ENCODE assay signal across 10 cellular contexts in the genomic region with DNA sequence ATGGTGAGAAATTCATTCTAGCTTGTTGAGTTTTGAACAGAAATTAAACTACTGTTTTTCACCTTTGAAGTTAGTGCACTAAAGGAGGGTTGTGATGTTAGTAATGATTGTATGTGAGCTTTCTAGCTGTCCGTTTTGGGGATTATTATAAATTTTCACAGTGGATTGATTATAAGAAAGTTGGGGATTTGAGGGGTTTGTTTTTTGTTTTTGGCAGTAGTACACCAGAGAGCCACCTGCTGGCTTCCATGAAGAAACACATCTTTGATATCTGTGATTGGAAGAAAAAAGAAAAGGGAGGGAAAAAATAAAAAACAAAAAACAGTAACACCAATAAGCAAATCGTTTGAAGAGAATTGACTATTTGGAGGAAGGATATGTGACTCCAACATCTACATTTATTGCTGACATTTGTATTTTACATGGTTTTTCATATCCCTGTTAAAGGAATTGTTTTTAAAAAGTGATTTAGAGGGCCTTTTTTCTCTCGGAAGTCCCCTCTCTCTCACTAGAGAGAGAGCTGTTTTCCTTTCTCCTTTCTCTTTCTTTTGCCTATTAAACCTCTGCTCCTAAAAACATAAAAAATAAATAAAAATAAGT.
DNase-seq lines count a peak whose midpoint lies in the region; ATAC-seq, FAIRE-seq and TF ChIP-seq lines count a peak whose summit lies in the region.
"Had no signal": no experiment of that assay in that cellular context is flagged by ENCODE, and none has a peak within 500 bp of the region (broad histone marks: within the 10 kb centered on the region; RNA-seq: fewer than 3 reads in every experiment).

No MANE protein-coding gene starts in this region.

- TF ChIP-seq POLR2A in HepG2 (IDR thresholded peaks at IDR 0.05; ENCODE audit: insufficient read depth in 1 of 2, low read depth in 2 of 2, low read length in 2 of 2), result no peak

- TF ChIP-seq CTCF in AG10803 (conservative IDR thresholded peaks at IDR 0.05; ENCODE audit: low read length), result peak; percentile 66
- TF ChIP-seq CTCF in astrocyte (IDR thresholded peaks at IDR 0.05; ENCODE audit: insufficient read depth, low read depth, low read length), result peak; percentile 54
- TF ChIP-seq CTCF in HepG2 (CRISPR knock-in tag; IDR thresholded peaks at IDR 0.05), result 0 out of 2 replicates have a peak, but pooled peaks have one; percentile 11

- intact Hi-C loops in HepG2 (cut with micrococcal nuclease; ENCODE audit: unreplicated experiment), result no loop called here

- no TSS peak for BruUV-seq in HepG2 (replicated peaks; lab: Mats Ljungman, UMichigan)

- H3K36me3 Mint-ChIP-seq in astrocyte (ENCODE audit: low read depth, unreplicated experiment), result no peaks in the 10 kb centered on the region

- H3K27me3 ChIP-seq in H7 (ENCODE audit: control insufficient read depth, insufficient read depth, low read length) (no peaks in the 10 kb centered on the region), astrocyte (ENCODE audit: insufficient read depth, low read length) (no peaks in the 10 kb centered on the region), HepG2 (ENCODE audit: control insufficient read depth in 1 of 2, insufficient read depth in 2 of 2, low read length in 2 of 2) (no peaks in the 10 kb centered on the region)

- no peak overlapping the region for H2AFZ ChIP-seq in astrocyte (ENCODE audit: low read depth, low read length)
- H2AFZ ChIP-seq in HepG2 (ENCODE audit: low read length), result no peak overlapping the region

- CTCF ChIA-PET in HepG2 (lab: Yijun Ruan, JAX; ENCODE audit: low intra/inter-chr PET ratio, low total read pairs), result interaction anchor here (1.2 to 1.9 kb wide), 2 partner anchors 1360 to 1389 kb away, joined by 5 read pairs; no protein-coding TSS in a partner anchor

- WGBS in HepG2 (ENCODE audit: low lambda C conversion rate), result 2% methylated on average over 3 of the region's 3 CpGs

- TF ChIP-seq EP300 in HepG2 (IDR thresholded peaks at IDR 0.05; ENCODE audit: low read depth in 2 of 2, low read length in 2 of 2), result no peak
- no peak for TF ChIP-seq EP300 in HepG2 (CRISPR knock-in tag; IDR thresholded peaks at IDR 0.05; ENCODE audit: borderline replicate concordance)

- H4K20me1 ChIP-seq in astrocyte (ENCODE audit: insufficient read depth, low read length) (no peaks in the 10 kb centered on the region), HepG2 (ENCODE audit: insufficient read depth, low read length) (no peaks in the 10 kb centered on the region)

- no peak overlapping the region for H3K27ac Mint-ChIP-seq in astrocyte (ENCODE audit: unreplicated experiment)
- H3K27ac Mint-ChIP-seq: activated naive CD8-positive, alpha-beta T cell treated with anti-CD3 and anti-CD28 coated beads, Interleukin-2, amount 50 U/mL, for 24 hours had no signal

- no peak overlapping the region for H3K27ac ChIP-seq in astrocyte (ENCODE audit: low read depth, low read length)
- no peak overlapping the region for H3K27ac ChIP-seq in HepG2 (ENCODE audit: extremely low read length, insufficient read depth, low read length)

- H3K9me3 Mint-ChIP-seq in astrocyte (ENCODE audit: unreplicated experiment), result no peaks in the 10 kb centered on the region

- FAIRE-seq in astrocyte (lab: Jason Lieb, UNC) (peak; percentile 34), HepG2 (lab: Jason Lieb, UNC) (peak; percentile 46)

- H3K4me3 Mint-ChIP-seq in astrocyte (ENCODE audit: unreplicated experiment), result no peak overlapping the region
- H3K4me3 Mint-ChIP-seq: activated naive CD8-positive, alpha-beta T cell treated with anti-CD3 and anti-CD28 coated beads, Interleukin-2, amount 50 U/mL, for 24 hours had no signal

- H3K4me2 ChIP-seq in astrocyte (ENCODE audit: low read length) (peak overlapping the region; percentile 4), HepG2 (ENCODE audit: low read depth, low read length) (no peak overlapping the region)

- H3K36me3 ChIP-seq in H7 (replicated peaks; ENCODE audit: control insufficient read depth, insufficient read depth, low read length) (no peaks in the 10 kb centered on the region), astrocyte (ENCODE audit: insufficient read depth, low read length) (no peaks in the 10 kb centered on the region), HepG2 (replicated peaks in 1 of 2; ENCODE audit: control insufficient read depth in 1 of 2, insufficient read depth in 2 of 2, low read length in 2 of 2) (no peaks in the 10 kb centered on the region)

- H3K4me1 ChIP-seq in astrocyte (ENCODE audit: insufficient read depth, low read length) (no peaks in the 10 kb centered on the region), HepG2 (ENCODE audit: insufficient read depth, low read length) (no peaks in the 10 kb centered on the region)

- H3K4me3 ChIP-seq in AG10803 (ENCODE audit: low read length) (no peak overlapping the region), H7 (ENCODE audit: insufficient read depth, low read depth, low read length) (no peak overlapping the region), astrocyte (ENCODE audit: insufficient read depth, low read depth, low read length) (no peak overlapping the region), HepG2 (replicated peaks in 1 of 3; ENCODE audit: insufficient read depth in 1 of 3, low read depth in 2 of 3, low read length in 3 of 3) (no peak overlapping the region)

- ATAC-seq in HepG2 (no peak), GM19463 (IDR thresholded peaks at IDR 0.05; ENCODE audit: unreplicated experiment) (no peak), esophagus mucosa (no peak), GM18502 (IDR thresholded peaks at IDR 0.05; ENCODE audit: poor library complexity, unreplicated experiment) (no peak), GM19452 (IDR thresholded peaks at IDR 0.05; ENCODE audit: unreplicated experiment) (no peak)
- ATAC-seq: activated naive CD8-positive, alpha-beta T cell treated with anti-CD3 and anti-CD28 coated beads, Interleukin-2, amount 50 U/mL, for 24 hours had no signal

- POLR2A ChIA-PET in HepG2 (lab: Yijun Ruan, JAX), result no interaction called here

- H3K9ac ChIP-seq in astrocyte (ENCODE audit: low read length), result no peak overlapping the region
- H3K9ac ChIP-seq in HepG2 (ENCODE audit: insufficient read depth, low read depth, low read length), result no peak overlapping the region

- H3K27me3 Mint-ChIP-seq in astrocyte (ENCODE audit: low read depth, unreplicated experiment), result peaks cover 2% of the 10 kb centered on the region
- H3K27me3 Mint-ChIP-seq: activated naive CD8-positive, alpha-beta T cell treated with anti-CD3 and anti-CD28 coated beads, Interleukin-2, amount 50 U/mL, for 24 hours had no signal

- H3K79me2 ChIP-seq in astrocyte (ENCODE audit: insufficient read depth, low read length) (no peaks in the 10 kb centered on the region), HepG2 (ENCODE audit: insufficient read depth, low read length) (no peaks in the 10 kb centered on the region)

- TF ChIP-seq RAD21 in HepG2 (CRISPR knock-in tag; IDR thresholded peaks at IDR 0.05), result no peak

- H3K9me3 ChIP-seq in astrocyte (ENCODE audit: insufficient read depth, low read depth, low read length) (no peaks in the 10 kb centered on the region), HepG2 (ENCODE audit: low read length) (0 out of 2 replicates have a peak, but pooled peaks cover 5% of the 10 kb centered on the region)

- in situ Hi-C loops in HepG2 (cut with HindIII; ENCODE audit: extremely low pct_ligation_motif_present, low pct_unique_long_range_greater_than_20kb), result no loop called here

- H3K4me1 Mint-ChIP-seq in astrocyte (ENCODE audit: low read depth, unreplicated experiment), result peaks cover 1% of the 10 kb centered on the region
- H3K4me1 Mint-ChIP-seq: activated naive CD8-positive, alpha-beta T cell treated with anti-CD3 and anti-CD28 coated beads, Interleukin-2, amount 50 U/mL, for 24 hours had no signal

- peak; percentile 31 for DNase-seq in AG10803 (ENCODE audit: low read depth)
- DNase-seq in H7, result peak; percentile 5
- peak; percentile 12 for DNase-seq in astrocyte (ENCODE audit: low read depth)
- DNase-seq in HepG2 (ENCODE audit: low spot score), result no peak
- DNase-seq: activated naive CD8-positive, alpha-beta T cell treated with anti-CD3 and anti-CD28 coated beads, Interleukin-2, amount 50 U/mL, for 24 hours; stimulated activated CD4-positive, alpha-beta T cell treated with anti-CD3 and anti-CD28 coated beads, Interleukin-2, amount 100 ng/mL, for 48 hours had no signal

TF ChIP-seq in HepG2, 621 proteins besides CTCF, POLR2A, EP300 and RAD21 (continues in another document):
- TF ChIP-seq RFX3 (CRISPR knock-in tag; IDR thresholded peaks at IDR 0.05) (no peak), SMC3 (IDR thresholded peaks at IDR 0.05; ENCODE audit: low read length) (peak; percentile 33; the same call in 1 of the 2 replicates), RFXAP (CRISPR knock-in tag; IDR thresholded peaks at IDR 0.05; ENCODE audit: borderline replicate concordance) (no peak), GABPB1 (CRISPR knock-in tag; IDR thresholded peaks at IDR 0.05) (no peak), GATAD2A (CRISPR knock-in tag; IDR thresholded peaks at IDR 0.05) (no peak), HDAC2 (CRISPR knock-in tag; IDR thresholded peaks at IDR 0.05) (no peak), JARID2 (CRISPR knock-in tag; IDR thresholded peaks at IDR 0.05; ENCODE audit: insufficient replicate concordance) (no peak), MAFF (IDR thresholded peaks at IDR 0.05; ENCODE audit: low read depth, low read length) (peak; percentile 72), FOXM1 (CRISPR knock-in tag; IDR thresholded peaks at IDR 0.05) (no peak), ZFP36L1 (CRISPR knock-in tag; IDR thresholded peaks at IDR 0.05) (no peak)
- TF ChIP-seq, protein P1, sequence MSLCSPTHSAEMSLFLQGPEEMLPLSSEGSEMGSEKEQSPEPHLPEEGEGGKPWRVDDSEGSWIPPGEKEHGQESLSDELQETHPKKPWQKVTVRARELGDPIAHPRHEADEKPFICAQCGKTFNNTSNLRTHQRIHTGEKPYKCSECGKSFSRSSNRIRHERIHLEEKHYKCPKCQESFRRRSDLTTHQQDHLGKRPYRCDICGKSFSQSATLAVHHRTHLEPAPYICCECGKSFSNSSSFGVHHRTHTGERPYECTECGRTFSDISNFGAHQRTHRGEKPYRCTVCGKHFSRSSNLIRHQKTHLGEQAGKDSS (CRISPR knock-in tag; IDR thresholded peaks at IDR 0.05; ENCODE audit: borderline replicate concordance, low read depth), result no peak
- TF ChIP-seq, protein P2, sequence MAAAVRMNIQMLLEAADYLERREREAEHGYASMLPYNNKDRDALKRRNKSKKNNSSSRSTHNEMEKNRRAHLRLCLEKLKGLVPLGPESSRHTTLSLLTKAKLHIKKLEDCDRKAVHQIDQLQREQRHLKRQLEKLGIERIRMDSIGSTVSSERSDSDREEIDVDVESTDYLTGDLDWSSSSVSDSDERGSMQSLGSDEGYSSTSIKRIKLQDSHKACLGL (CRISPR knock-in tag; IDR thresholded peaks at IDR 0.05), result no peak
- TF ChIP-seq, protein P3, sequence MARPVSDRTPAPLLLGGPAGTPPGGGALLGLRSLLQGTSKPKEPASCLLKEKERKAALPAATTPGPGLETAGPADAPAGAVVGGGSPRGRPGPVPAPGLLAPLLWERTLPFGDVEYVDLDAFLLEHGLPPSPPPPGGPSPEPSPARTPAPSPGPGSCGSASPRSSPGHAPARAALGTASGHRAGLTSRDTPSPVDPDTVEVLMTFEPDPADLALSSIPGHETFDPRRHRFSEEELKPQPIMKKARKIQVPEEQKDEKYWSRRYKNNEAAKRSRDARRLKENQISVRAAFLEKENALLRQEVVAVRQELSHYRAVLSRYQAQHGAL (CRISPR knock-in tag; IDR thresholded peaks at IDR 0.05; ENCODE audit: not compliant biosample characterization), result no peak

Comparison
In these comparisons a context has a peak if more than half of its experiments do, and no peak if none do; other contexts are left out.
1. CTCF ChIP-seq: peak in every context shown above with its lines; median percentile 66 in AG10803; 54 in astrocyte; 11 in HepG2.